27 cellular contexts compared by ENCODE assay signal in genomic region chr10:89360153-89360552, GRCh38. TPM values are rescaled to one million over a fixed set of nuclear protein-coding genes. Genes with fewer than 3 reads are reported as not detected.
"Had no signal": no experiment of that assay in that cellular context is flagged by ENCODE, and none has a peak within 500 bp of the region (broad histone marks: within the 10 kb centered on the region; RNA-seq: fewer than 3 reads in every experiment).

No MANE protein-coding gene starts in this region.

- H3K27ac ChIP-seq: adrenal gland, breast epithelium, right atrium auricular region, thyroid gland had no signal

- ATAC-seq: activated CD4-positive, CD25-positive, alpha-beta regulatory T cell treated with anti-CD3 and anti-CD28 coated beads, Interleukin-2, amount 50 U/mL, for 24 hours; activated naive CD4-positive, alpha-beta T cell treated with anti-CD3 and anti-CD28 coated beads, Interleukin-2, amount 50 U/mL, for 72 hours; activated T-cell treated with anti-CD3 and anti-CD28 coated beads, Interleukin-2, amount 50 U/mL, for 72 hours had no signal

- H3K36me3 Mint-ChIP-seq: activated naive CD4-positive, alpha-beta T cell treated with anti-CD3 and anti-CD28 coated beads, Interleukin-2, amount 50 U/mL, for 72 hours; memory B cell; naive B cell had no signal

- H3K36me3 ChIP-seq: adrenal gland, breast epithelium, right atrium auricular region, thyroid gland had no signal

- H3K4me1 Mint-ChIP-seq: neural crest cell had no signal

- H3K4me3 Mint-ChIP-seq: activated T-cell treated with anti-CD3 and anti-CD28 coated beads, Interleukin-2, amount 50 U/mL, for 72 hours; memory B cell; naive B cell; neural crest cell had no signal

- H3K9me3 ChIP-seq: adrenal gland, breast epithelium, right atrium auricular region, thyroid gland had no signal

- H3K4me1 ChIP-seq: adrenal gland, breast epithelium had no signal

- H3K27me3 Mint-ChIP-seq: naive B cell, progenitor cell of endocrine pancreas had no signal

- H3K9me3 Mint-ChIP-seq: activated naive CD4-positive, alpha-beta T cell treated with anti-CD3 and anti-CD28 coated beads, Interleukin-2, amount 50 U/mL, for 72 hours; activated T-cell treated with anti-CD3 and anti-CD28 coated beads, Interleukin-2, amount 50 U/mL, for 72 hours; memory B cell; naive B cell; neural crest cell had no signal

- H3K27me3 ChIP-seq: adrenal gland, breast epithelium, right atrium auricular region, thyroid gland had no signal

- H3K4me3 ChIP-seq: adrenal gland, breast epithelium, right atrium auricular region, thyroid gland had no signal

- FAIRE-seq: astrocyte, endometrium, frontal cortex, kidney had no signal

- DNase-seq: activated CD4-positive, alpha-beta T cell treated with anti-CD3 and anti-CD28 coated beads, Interleukin-2, amount 50 U/mL, for 1 hour; activated CD8-positive, alpha-beta memory T cell treated with anti-CD3 and anti-CD28 coated beads, Interleukin-2, amount 50 U/mL, for 4 hours; activated gamma-delta T cell; activated T-cell treated with anti-CD3 and anti-CD28 coated beads, Interleukin-2, amount 50 U/mL, for 72 hours; adrenal gland; cerebellar nuclear complex; cortex of kidney; head of caudate nucleus; kidney; naive B cell; stimulated activated CD4-positive, alpha-beta T cell treated with anti-CD3 and anti-CD28 coated beads, Interleukin-2, amount 100 ng/mL, for 24 hours; stimulated activated naive CD4-positive, alpha-beta T cell treated with Interleukin-2 at 50 U/mL for 16 hours; T1000; thyroid gland had no signal

- H3K27ac Mint-ChIP-seq: activated naive CD4-positive, alpha-beta T cell treated with anti-CD3 and anti-CD28 coated beads, Interleukin-2, amount 50 U/mL, for 72 hours; activated T-cell treated with anti-CD3 and anti-CD28 coated beads, Interleukin-2, amount 50 U/mL, for 72 hours; memory B cell; naive B cell; progenitor cell of endocrine pancreas had no signal

RNA-seq across cellular contexts. Expression of gene IFIT1B, which starts 17.7 kb away (rescaled TPM):
- total RNA-seq: activated naive CD4-positive, alpha-beta T cell treated with anti-CD3 and anti-CD28 coated beads, Interleukin-2, amount 50 U/mL, for 72 hours; activated T-cell treated with anti-CD3 and anti-CD28 coated beads, Interleukin-2, amount 50 U/mL, for 72 hours; astrocyte; breast epithelium; kidney; neural crest cell; omental fat pad; progenitor cell of endocrine pancreas; subcutaneous adipose tissue; thyroid gland; ureter had no signal

RNA-seq across cellular contexts. Expression of gene IFIT3, which starts 32.4 kb away (rescaled TPM):
- total RNA-seq: progenitor cell of endocrine pancreas had no signal

RNA-seq across cellular contexts. Expression of gene IFIT2, which starts 58.3 kb away (rescaled TPM):
- total RNA-seq: progenitor cell of endocrine pancreas had no signal
